Comparison of ENCODE assay signal across 10 cellular contexts in genomic region chr6:150069707-150070106, GRCh38. TPM values are rescaled to one million over a fixed set of nuclear protein-coding genes. Genes with fewer than 3 reads are reported as not detected.
DNase-seq lines count a peak whose midpoint lies in the region; ATAC-seq, FAIRE-seq and TF ChIP-seq lines count a peak whose summit lies in the region.
"Had no signal": no experiment of that assay in that cellular context is flagged by ENCODE, and none has a peak within 500 bp of the region (broad histone marks: within the 10 kb centered on the region; RNA-seq: fewer than 3 reads in every experiment).

No MANE protein-coding gene starts in this region.

- H2BK12ac ChIP-seq in H1 (ENCODE audit: low read depth, low read length), result no peak overlapping the region; the same call in 1 of the 2 replicates

- H3K36me3 ChIP-seq in Peyer's patch (no peaks in the 10 kb centered on the region), H1 (ENCODE audit: control insufficient read depth in 2 of 4, insufficient read depth in 4 of 4, low read length in 3 of 4) (no peaks in the 10 kb centered on the region), psoas muscle (ENCODE audit: insufficient read depth in 1 of 2, low read depth in 1 of 2) (no peaks in the 10 kb centered on the region)

- POLR2A ChIA-PET in H1 (lab: Charles Lee; ENCODE audit: partially characterized antibody), result interaction anchor here (5.0 kb wide), 1 partner anchor 15 kb away, joined by 15 read pairs; no protein-coding TSS in a partner anchor

- CTCF ChIA-PET in H1 (lab: Charles Lee; ENCODE audit: partially characterized antibody), result interaction anchor here (1.3 to 4.6 kb wide), 8 partner anchors 11 to 283 kb away, joined by 3 to 54 read pairs (median 7); no protein-coding TSS in a partner anchor

- no peaks in the 10 kb centered on the region for H3K9me3 ChIP-seq in Peyer's patch
- H3K9me3 ChIP-seq in H1 (ENCODE audit: insufficient read depth in 2 of 2, low read depth in 1 of 2, low read length in 1 of 2), result no peaks in the 10 kb centered on the region
- H3K9me3 ChIP-seq in psoas muscle, result no peaks in the 10 kb centered on the region

- H2AFZ ChIP-seq in H1 (ENCODE audit: low read length), result no peak overlapping the region

- no peak overlapping the region for H2BK5ac ChIP-seq in H1 (ENCODE audit: low read depth, low read length)

- no peak overlapping the region for H3K4ac ChIP-seq in H1 (replicated peaks; ENCODE audit: insufficient read length, low read depth, low read length)

- no peak overlapping the region for H4K5ac ChIP-seq in H1 (ENCODE audit: insufficient read length, low read depth, low read length)

- peak in 2 of 3 experiments; percentile 83 to 93 for DNase-seq in NCI-H1417 (lab: John Stamatoyannopoulos, UW)
- no peak for DNase-seq in NCI-H1417 treated with DMSO at 0.1 percent for 48 hours (lab: John Stamatoyannopoulos, UW)
- no peak for DNase-seq in Peyer's patch
- no peak for DNase-seq in H1 (ENCODE audit: low read depth in 1 of 2, low spot score in 2 of 2)
- DNase-seq in psoas muscle, result no peak
- no peak for DNase-seq in NCI-H2029 (lab: John Stamatoyannopoulos, UW)
- no peak for DNase-seq in NCI-H510A treated with DMSO at 0.1 percent for 48 hours (lab: John Stamatoyannopoulos, UW)
- no peak for DNase-seq in stimulated activated CD4-positive, alpha-beta T cell treated with anti-CD3 and anti-CD28 coated beads, Interleukin-4, amount 100 ng/mL, for 4 hours

- 71% methylated on average over 11 of the region's 11 CpGs; no CpG with 5 or more reads in 1 of the 2 experiments for WGBS in H1 (ENCODE audit: extremely low coverage in 1 of 2, insufficient coverage in 1 of 2, insufficient read length in 1 of 2, insufficient replicate concordance in 2 of 2, low coverage in 1 of 2, low lambda C conversion rate in 2 of 2, missing lambda C conversion rate in 1 of 2), 2 experiments
- WGBS in psoas muscle, 3 donors, result 79 to 86% (median 83%) methylated on average over 11 of the region's 11 CpGs

- no peaks in the 10 kb centered on the region for H3K27me3 ChIP-seq in Peyer's patch
- H3K27me3 ChIP-seq in H1 (replicated peaks in 1 of 4; ENCODE audit: control insufficient read depth in 3 of 4, extremely low read depth in 1 of 4, insufficient read depth in 3 of 4, low read length in 3 of 4), result peaks cover 0 to 22% (median 13%) of the 10 kb centered on the region in 4 experiments; a peak in 5 of 7 replicates
- H3K27me3 ChIP-seq in psoas muscle (ENCODE audit: insufficient read depth in 3 of 3, low read length in 2 of 3), result no peaks in the 10 kb centered on the region

- H3K14ac ChIP-seq in H1 (ENCODE audit: insufficient read length), result no peak overlapping the region

- peaks cover 0 to 4% of the 10 kb centered on the region in 2 experiments for H4K20me1 ChIP-seq in H1 (replicated peaks in 1 of 2; ENCODE audit: control insufficient read depth in 1 of 2, insufficient read depth in 2 of 2, low read length in 2 of 2)

- H3K4me3 ChIP-seq in Peyer's patch (peak overlapping the region in 3 of 4 donors; percentile 65 to 69 (median 67)), H1 (ENCODE audit: extremely low read depth in 1 of 4, insufficient read depth in 2 of 4, low read depth in 3 of 4, low read length in 4 of 4) (peak overlapping the region in 2 of 4 experiments; percentile 57 to 73; a peak in 3 of 8 replicates), psoas muscle (peak overlapping the region; percentile 73)

- peaks cover 7% of the 10 kb centered on the region; the same call in 1 of the 2 replicates for H3K23me2 ChIP-seq in H1 (ENCODE audit: low read depth, low read length)

- H2AK5ac ChIP-seq in H1 (ENCODE audit: low read depth, low read length), result no peak overlapping the region

- peak overlapping the region; percentile 15 to 75 for H3K4me2 ChIP-seq in H1 (ENCODE audit: insufficient read depth in 1 of 2, low read depth in 2 of 2, low read length in 2 of 2)

- no peak overlapping the region for H4K8ac ChIP-seq in H1 (ENCODE audit: extremely low read depth, insufficient read depth, low read length)

- H4K91ac ChIP-seq in H1 (replicated peaks; ENCODE audit: insufficient read length, low read length), result no peak overlapping the region

- no peak for TF ChIP-seq EP300 in H1 (IDR thresholded peaks at IDR 0.05; ENCODE audit: borderline replicate concordance in 1 of 2, low read depth in 2 of 2, low read length in 2 of 2)

- no peak for TF ChIP-seq RAD21 in H1 (IDR thresholded peaks at IDR 0.05 in 1 of 2, conservative IDR thresholded peaks at IDR 0.05 in 1 of 2; ENCODE audit: low read depth in 2 of 2, low read length in 2 of 2)

- H3K27ac ChIP-seq in Peyer's patch (no peak overlapping the region), H1 (ENCODE audit: low read depth, low read length) (no peak overlapping the region), psoas muscle (peak overlapping the region; percentile 63)

- H3K18ac ChIP-seq in H1 (ENCODE audit: extremely low read depth, low read length), result no peak overlapping the region

- TF ChIP-seq POLR2A in Peyer's patch (IDR thresholded peaks at IDR 0.05) (no peak), H1 (IDR thresholded peaks at IDR 0.05; ENCODE audit: control extremely low read depth in 1 of 2, low read depth in 2 of 2, low read length in 2 of 2) (no peak)

- no peak for ATAC-seq in psoas muscle

- no peak for FAIRE-seq in H1 (lab: Jason Lieb, UNC)
- FAIRE-seq: A204.1 had no signal

- intact Hi-C loops in psoas muscle (cut with DNase I), result loop anchor here in 1 of 2 donors (10.0 kb wide), 1 partner anchor 745 kb away; no protein-coding TSS in a partner anchor

- no peak overlapping the region for H3K23ac ChIP-seq in H1 (ENCODE audit: insufficient read length)

- H3K4me1 ChIP-seq in Peyer's patch (peaks cover 0 to 11% (median 0%) of the 10 kb centered on the region in 4 donors), H1 (replicated peaks in 1 of 4; ENCODE audit: control insufficient read depth in 3 of 4, insufficient read depth in 4 of 4, low read length in 3 of 4) (peaks cover 0 to 2% (median 0%) of the 10 kb centered on the region in 4 experiments; a peak in 2 of 7 replicates), psoas muscle (peaks cover 6% of the 10 kb centered on the region)

- TF ChIP-seq CTCF in Peyer's patch (IDR thresholded peaks at IDR 0.05), result no peak
- TF ChIP-seq CTCF in H1 (IDR thresholded peaks at IDR 0.05; ENCODE audit: control extremely low read depth in 1 of 3, insufficient read depth in 1 of 3, low read depth in 1 of 3, low read length in 3 of 3), result no peak
- no peak for TF ChIP-seq CTCF in psoas muscle (IDR thresholded peaks at IDR 0.05)

- H2BK15ac ChIP-seq in H1 (ENCODE audit: low read length), result no peak overlapping the region

- H3K79me1 ChIP-seq in H1 (ENCODE audit: low read depth, low read length), result no peaks in the 10 kb centered on the region

- H3K56ac ChIP-seq in H1 (replicated peaks; ENCODE audit: insufficient read length, low read depth, low read length), result no peak overlapping the region

- H2BK120ac ChIP-seq in H1 (replicated peaks; ENCODE audit: low read depth, low read length), result no peak overlapping the region

- H3K9ac ChIP-seq in H1 (replicated peaks in 1 of 4; ENCODE audit: extremely low read depth in 1 of 4, low read depth in 3 of 4, low read length in 3 of 4), result no peak overlapping the region

- H2BK20ac ChIP-seq in H1 (ENCODE audit: low read length), result no peak overlapping the region

- H3K79me2 ChIP-seq in H1 (ENCODE audit: control insufficient read depth in 1 of 2, insufficient read depth in 2 of 2, low read length in 2 of 2), result no peaks in the 10 kb centered on the region

RNA-seq across cellular contexts. Expression of gene ULBP3, which starts 0.8 kb away (rescaled TPM):
- not detected for total RNA-seq in Peyer's patch
- 3.3 and 4.2 TPM in 2 replicates for total RNA-seq in H1 (2021; fragmentation: NEBNext Ultra II Directional; extraction: Animal tissue kit (Norgen Biotek cat#: 25700))
- polyA plus RNA-seq in H1 (2011; rRNA removed), result 1.8 and 1.9 TPM in 2 replicates
- polyA plus RNA-seq in H1 (2011; cell fraction: cytosol; rRNA removed), result 2.6 TPM
- polyA plus RNA-seq in H1 (2011; cell fraction: nucleus; rRNA removed), result 5.7 TPM
- 2.0 to 3.7 TPM (median 2.8 TPM) in 4 replicates for polyA plus RNA-seq in H1 (2012, experiment 1 of 2)
- 0.64 TPM for polyA plus RNA-seq in H1 (2012, experiment 2 of 2)
- 7.5 TPM for polyA plus RNA-seq in H1 (2013, experiment 1 of 2)
- 7.0 TPM for polyA plus RNA-seq in H1 (2013, experiment 2 of 2)
- 5.4 and 10.4 TPM in 2 replicates for polyA minus RNA-seq in H1 (2011; rRNA and poly(A)+ RNA removed)
- not detected for polyA minus RNA-seq in H1 (2011; cell fraction: cytosol; rRNA and poly(A)+ RNA removed)
- 8.4 TPM for polyA minus RNA-seq in H1 (2011; cell fraction: nucleus; rRNA and poly(A)+ RNA removed)
- total RNA-seq in psoas muscle, result under 1 TPM; 0.34 to 0.67 (median 0.40) TPM
- polyA plus RNA-seq in psoas muscle, result under 1 TPM; 0.15 to 0.55 (median 0.32) TPM

RNA-seq across cellular contexts. Expression of gene RAET1L, which starts 44.4 kb away (rescaled TPM):
- not detected for total RNA-seq in Peyer's patch
- not detected in 2 replicates for total RNA-seq in H1 (2021; fragmentation: NEBNext Ultra II Directional; extraction: Animal tissue kit (Norgen Biotek cat#: 25700))
- polyA plus RNA-seq in H1 (2011; rRNA removed), result not detected in 2 replicates
- not detected for polyA plus RNA-seq in H1 (2011; cell fraction: cytosol; rRNA removed)
- not detected for polyA plus RNA-seq in H1 (2011; cell fraction: nucleus; rRNA removed)
- not detected in 4 replicates for polyA plus RNA-seq in H1 (2012, experiment 1 of 2)
- not detected for polyA plus RNA-seq in H1 (2012, experiment 2 of 2)
- polyA plus RNA-seq in H1 (2013, experiment 1 of 2), result not detected
- polyA plus RNA-seq in H1 (2013, experiment 2 of 2), result not detected
- not detected in 2 replicates for polyA minus RNA-seq in H1 (2011; rRNA and poly(A)+ RNA removed)
- polyA minus RNA-seq in H1 (2011; cell fraction: cytosol; rRNA and poly(A)+ RNA removed), result not detected
- not detected for polyA minus RNA-seq in H1 (2011; cell fraction: nucleus; rRNA and poly(A)+ RNA removed)
- not detected for total RNA-seq in psoas muscle
- under 1 TPM in 2 of 3 donors, not detected in 1; 0.06 to 0.07 TPM for polyA plus RNA-seq in psoas muscle
- total RNA-seq: activated CD8-positive, alpha-beta memory T cell treated with anti-CD3 and anti-CD28 coated beads for 36 hours had no signal

Comparison
In these comparisons a context has a peak if more than half of its experiments do, and no peak if none do; other contexts are left out.
1. DNase-seq: peak in NCI-H1417 (2 of 3); none in NCI-H1417 treated with DMSO at 0.1 percent for 48 hours (single experiment), Peyer's patch (0 of 3), H1 (0 of 2), psoas muscle (0 of 2), NCI-H2029 (single experiment), NCI-H510A treated with DMSO at 0.1 percent for 48 hours (single experiment) and stimulated activated CD4-positive, alpha-beta T cell treated with anti-CD3 and anti-CD28 coated beads, Interleukin-4, amount 100 ng/mL, for 4 hours (0 of 2).